Comparison of ENCODE assay signal across 13 cellular contexts in genomic region chr20:19775353-19776201, GRCh38. TPM values are rescaled to one million over a fixed set of nuclear protein-coding genes. Genes with fewer than 3 reads are reported as not detected.
DNase-seq lines count a peak whose midpoint lies in the region; ATAC-seq, FAIRE-seq and TF ChIP-seq lines count a peak whose summit lies in the region.
"Had no signal": no experiment of that assay in that cellular context is flagged by ENCODE, and none has a peak within 500 bp of the region (broad histone marks: within the 10 kb centered on the region; RNA-seq: fewer than 3 reads in every experiment).

No MANE protein-coding gene starts in this region.

- FAIRE-seq in HTR-8/SVneo (lab: Jason Lieb, UNC), result no peak

- peak; percentile 88 for ATAC-seq in left lung

- no peak for TF ChIP-seq CTCF in epithelial cell of esophagus (IDR thresholded peaks at IDR 0.05; ENCODE audit: insufficient read depth, low read depth, low read length, missing control alignments)
- no peak for TF ChIP-seq CTCF in left lung (IDR thresholded peaks at IDR 0.05)

- no peaks in the 10 kb centered on the region for H3K9me3 Mint-ChIP-seq in immature natural killer cell

- no peaks in the 10 kb centered on the region for H3K9me3 ChIP-seq in left lung
- H3K9me3 ChIP-seq: HAP-1 had no signal

- H3K36me3 Mint-ChIP-seq in immature natural killer cell, result no peaks in the 10 kb centered on the region

- intact Hi-C loops in left lung (cut with DNase I), result loop anchor here in 1 of 2 donors (10.0 kb wide), 1 partner anchor 81 kb away; no protein-coding TSS in a partner anchor

- no peak overlapping the region for H3K4me3 Mint-ChIP-seq in immature natural killer cell

- DNase-seq in HT-29 (ENCODE audit: low spot score) (peak; percentile 76), epithelial cell of esophagus (ENCODE audit: low read depth) (peak; percentile 57), left lung (no peak), substantia nigra (lab: John Stamatoyannopoulos, UW) (no peak), immature natural killer cell (no peak), NCI-H1930 (lab: John Stamatoyannopoulos, UW) (no peak), middle frontal gyrus (ENCODE audit: extremely low spot score, low spot score) (no peak), HTR-8/SVneo (ENCODE audit: insufficient read length, low spot score) (no peak)
- DNase-seq: activated CD4-positive, alpha-beta T cell treated with anti-CD3 and anti-CD28 coated beads for 1 hour; activated T-cell treated with anti-CD3 and anti-CD28 coated beads for 4 hours; amniotic stem cell; NCI-H2107 had no signal

- no peak overlapping the region for H3K27ac ChIP-seq in left lung
- H3K27ac ChIP-seq in substantia nigra (ENCODE audit: low read depth, low read length, poor library complexity, severe bottlenecking), result peak overlapping the region; percentile 81

- no peaks in the 10 kb centered on the region for H3K27me3 ChIP-seq in left lung

- H3K27ac Mint-ChIP-seq in immature natural killer cell, result no peak overlapping the region

- H3K4me3 ChIP-seq in epithelial cell of esophagus (ENCODE audit: low read length) (no peak overlapping the region), left lung (no peak overlapping the region)
- H3K4me3 ChIP-seq: HAP-1 had no signal

- H3K4me1 Mint-ChIP-seq in immature natural killer cell, result no peaks in the 10 kb centered on the region

- no peaks in the 10 kb centered on the region for H3K36me3 ChIP-seq in left lung
- H3K36me3 ChIP-seq: HAP-1 had no signal

- peaks cover 23 to 25% of the 10 kb centered on the region in 2 donors for H3K4me1 ChIP-seq in left lung

- H3K27me3 Mint-ChIP-seq in immature natural killer cell (ENCODE audit: low read depth in 3 of 3), result peaks cover 1 to 4% (median 2%) of the 10 kb centered on the region in 3 donors

RNA-seq across cellular contexts. Expression of gene RIN2, which starts 17.5 kb away (rescaled TPM):
- 26.6 and 31.9 TPM in 2 replicates for total RNA-seq in HT-29 (2014; rRNA removed; shearing (Covaris generic))
- total RNA-seq in left lung, result 10 to 100 TPM; 69.0 to 69.8 TPM
- polyA plus RNA-seq in immature natural killer cell, result not detected

Comparison
In these comparisons a context has a peak if more than half of its experiments do, and no peak if none do; other contexts are left out.
1. DNase-seq: peak in HT-29 (single experiment) and epithelial cell of esophagus (single experiment); none in left lung (0 of 2), substantia nigra (0 of 49), immature natural killer cell (0 of 3), NCI-H1930 (0 of 2), middle frontal gyrus (single experiment) and HTR-8/SVneo (single experiment).